13 cellular contexts compared by ENCODE assay signal in the genomic region with DNA sequence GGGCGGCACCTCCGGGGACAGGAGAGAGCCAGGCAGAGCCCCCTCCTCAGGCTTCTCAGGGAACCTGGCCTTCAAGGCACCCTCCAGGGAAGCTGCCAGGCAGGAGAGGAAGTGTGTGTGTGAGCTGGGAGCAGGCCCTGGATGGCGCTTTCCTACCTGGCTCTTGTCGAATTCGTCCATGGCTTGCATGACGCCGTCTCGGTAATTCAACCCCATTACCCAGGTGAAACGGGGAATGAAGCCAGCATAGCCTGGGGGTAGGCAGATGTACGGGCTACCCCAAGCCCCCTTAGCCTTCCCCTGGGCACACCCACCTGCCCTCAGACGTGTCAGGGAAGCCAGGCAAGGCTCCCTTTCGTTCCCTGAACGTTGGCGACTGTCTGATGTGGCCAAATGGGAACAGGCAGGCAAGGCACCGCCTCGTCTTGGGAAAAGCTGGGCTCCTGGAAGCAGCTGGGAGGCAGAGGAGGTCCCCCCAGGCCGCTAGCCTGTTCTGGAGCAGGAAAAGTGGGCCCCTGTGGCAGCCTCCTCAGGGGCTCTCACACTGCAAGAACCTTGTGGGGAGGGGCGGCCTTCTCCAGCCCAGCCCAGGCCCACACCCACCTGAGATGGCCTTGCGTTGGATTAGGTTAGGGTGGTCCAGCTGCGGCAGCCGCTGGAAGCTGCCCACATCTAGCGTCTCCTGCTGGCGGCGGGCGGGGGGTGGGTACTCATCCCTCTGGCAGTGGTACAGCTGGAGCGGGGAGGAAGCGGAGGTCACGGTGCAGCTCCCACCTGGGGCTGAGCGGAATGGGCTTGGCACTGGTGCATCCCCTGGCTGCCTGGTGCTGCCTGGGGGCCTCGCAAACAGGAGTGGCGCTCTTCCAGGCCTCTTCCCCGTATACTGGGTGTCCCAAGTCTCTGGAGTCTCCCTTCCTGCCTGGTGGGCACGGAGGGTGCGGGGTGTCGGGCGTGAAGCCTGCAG. TPM values are rescaled to one million over a fixed set of nuclear protein-coding genes. Genes with fewer than 3 reads are reported as not detected.
DNase-seq lines count a peak whose midpoint lies in the region; ATAC-seq, FAIRE-seq and TF ChIP-seq lines count a peak whose summit lies in the region.
"Had no signal": no experiment of that assay in that cellular context is flagged by ENCODE, and none has a peak within 500 bp of the region (broad histone marks: within the 10 kb centered on the region; RNA-seq: fewer than 3 reads in every experiment).

No MANE protein-coding gene starts in this region.

- H3K27me3 ChIP-seq in BLaER1 (no peaks in the 10 kb centered on the region), H7 (ENCODE audit: control insufficient read depth, insufficient read depth, low read length) (no peaks in the 10 kb centered on the region), keratinocyte (ENCODE audit: control insufficient read depth, extremely low read depth, insufficient read depth, low read length) (no peaks in the 10 kb centered on the region), esophagus muscularis mucosa (no peaks in the 10 kb centered on the region)

- FAIRE-seq in keratinocyte (lab: Jason Lieb, UNC) (no peak), kidney (lab: Jason Lieb, UNC) (no peak)

- H4K20me1 ChIP-seq in BLaER1 (peaks cover 47% of the 10 kb centered on the region), keratinocyte (ENCODE audit: control insufficient read depth, extremely low read depth, insufficient read depth, low read length) (peaks cover 28% of the 10 kb centered on the region)

- DNase-seq in H7 (peak; percentile 87), keratinocyte (ENCODE audit: low read depth, low spot score) (no peak), kidney (no peak), esophagus muscularis mucosa (ENCODE audit: extremely low spot score) (no peak), GF-D8 (lab: John Stamatoyannopoulos, UW) (no peak)
- DNase-seq: activated CD4-positive, alpha-beta memory T cell treated with anti-CD3 and anti-CD28 coated beads for 36 hours; NCI-H446 treated with DMSO at 0.1 percent for 48 hours; stimulated activated naive CD4-positive, alpha-beta T cell treated with Interleukin-2 at 50 U/mL for 16 hours had no signal

- peaks cover 3% of the 10 kb centered on the region for H3K9me1 ChIP-seq in keratinocyte (ENCODE audit: control insufficient read depth, extremely low read depth, insufficient read depth, low read length)

- TF ChIP-seq POLR2A in Raji (IDR thresholded peaks at IDR 0.05; ENCODE audit: insufficient read depth, low read depth, low read length): 0 out of 2 replicates have a peak, but pooled peaks have one; percentile 9
- TF ChIP-seq POLR2A in esophagus muscularis mucosa (IDR thresholded peaks at IDR 0.05; ENCODE audit: low read depth): no peak

- peak in 1 of 3 experiments; percentile 16 for TF ChIP-seq CTCF in keratinocyte (optimal IDR thresholded peaks at IDR 0.05 in 1 of 3, IDR thresholded peaks at IDR 0.05 in 1 of 3, conservative IDR thresholded peaks at IDR 0.05 in 1 of 3; ENCODE audit: extremely low read depth in 1 of 3, insufficient read depth in 2 of 3, low read length in 3 of 3)
- no peak for TF ChIP-seq CTCF in kidney (IDR thresholded peaks at IDR 0.05; ENCODE audit: borderline replicate concordance, extremely low read depth, insufficient read depth)
- no peak for TF ChIP-seq CTCF in esophagus muscularis mucosa (IDR thresholded peaks at IDR 0.05)

- H3K9ac ChIP-seq in BLaER1 (peak overlapping the region; percentile 38), keratinocyte (ENCODE audit: control insufficient read depth, extremely low read depth, insufficient read depth, low read length) (peak overlapping the region; percentile 26), kidney (ENCODE audit: low read length in 2 of 2) (no peak overlapping the region)

- H2AFZ ChIP-seq in keratinocyte (ENCODE audit: control insufficient read depth, low read length): no peak overlapping the region

- no peak for TF ChIP-seq EP300 in esophagus muscularis mucosa (IDR thresholded peaks at IDR 0.05)

- H3K4me1 ChIP-seq in BLaER1: peaks cover 65% of the 10 kb centered on the region
- peaks cover 30% of the 10 kb centered on the region for H3K4me1 ChIP-seq in keratinocyte (ENCODE audit: control insufficient read depth, extremely low read depth, insufficient read depth, low read length)
- H3K4me1 ChIP-seq in kidney (ENCODE audit: control insufficient read depth in 1 of 2, insufficient read depth in 1 of 2, low read depth in 1 of 2, low read length in 2 of 2): peaks cover 7 to 15% of the 10 kb centered on the region in 2 donors
- peaks cover 30 to 37% (median 36%) of the 10 kb centered on the region in 4 donors for H3K4me1 ChIP-seq in esophagus muscularis mucosa

- H3K4me3 ChIP-seq in BLaER1: no peak overlapping the region
- H3K4me3 ChIP-seq in H7 (ENCODE audit: insufficient read depth, low read depth, low read length): 0 out of 2 replicates have a peak overlapping the region, but pooled peaks have one; percentile 3
- peak overlapping the region in 1 of 3 experiments; percentile 18 for H3K4me3 ChIP-seq in keratinocyte (ENCODE audit: control insufficient read depth in 2 of 3, extremely low read depth in 1 of 3, insufficient read depth in 2 of 3, low read depth in 1 of 3, low read length in 3 of 3)
- no peak overlapping the region for H3K4me3 ChIP-seq in kidney (ENCODE audit: low read length in 2 of 2)
- H3K4me3 ChIP-seq in esophagus muscularis mucosa: no peak overlapping the region

- peak overlapping the region; percentile 99 for H3K4me2 ChIP-seq in BLaER1
- H3K4me2 ChIP-seq in keratinocyte (ENCODE audit: control insufficient read depth, extremely low read depth, insufficient read depth, low read depth, low read length): peak overlapping the region; percentile 84

- no peak for ATAC-seq in HG02840 (IDR thresholded peaks at IDR 0.05; ENCODE audit: low FRiP score, unreplicated experiment)
- ATAC-seq: naive thymus-derived CD4-positive, alpha-beta T cell had no signal

- H3K9me3 ChIP-seq in BLaER1 (no peaks in the 10 kb centered on the region), keratinocyte (ENCODE audit: control insufficient read depth, low read depth, low read length) (no peaks in the 10 kb centered on the region), kidney (ENCODE audit: control insufficient read depth in 1 of 2, low read length in 2 of 2) (no peaks in the 10 kb centered on the region), esophagus muscularis mucosa (no peaks in the 10 kb centered on the region)

- dilution Hi-C loops in keratinocyte (cut with MboI; ENCODE audit: extremely low pct_ligation_motif_present, low sequenced_read_pairs): no loop called here

- H3K36me3 ChIP-seq in BLaER1 (peaks cover 28% of the 10 kb centered on the region), H7 (replicated peaks; ENCODE audit: control insufficient read depth, insufficient read depth, low read length) (peaks cover 15% of the 10 kb centered on the region), keratinocyte (ENCODE audit: control insufficient read depth in 2 of 2, extremely low read depth in 1 of 2, insufficient read depth in 2 of 2, low read length in 2 of 2) (peaks cover 11 to 20% of the 10 kb centered on the region in 2 experiments), kidney (ENCODE audit: control insufficient read depth in 1 of 2, insufficient read depth in 2 of 2, low read length in 2 of 2) (peaks cover 6 to 13% of the 10 kb centered on the region in 2 donors), esophagus muscularis mucosa (peaks cover 13 to 25% (median 19%) of the 10 kb centered on the region in 4 donors)

- peak overlapping the region; percentile 27; the same call in 1 of the 2 replicates for H3K27ac ChIP-seq in BLaER1
- no peak overlapping the region for H3K27ac ChIP-seq in keratinocyte (ENCODE audit: control insufficient read depth, insufficient read depth, low read length)
- no peak overlapping the region for H3K27ac ChIP-seq in kidney (ENCODE audit: low read depth in 2 of 2, low read length in 2 of 2)
- H3K27ac ChIP-seq in esophagus muscularis mucosa (replicated peaks in 1 of 4): peak overlapping the region in 2 of 4 donors; percentile 5 to 22

- 68% methylated on average over 22 of the region's 36 CpGs for WGBS in esophagus muscularis mucosa

- intact Hi-C loops in kidney (cut with DNase I): no loop called here
- intact Hi-C loops in esophagus muscularis mucosa (cut with DNase I): no loop called here

- H3K79me2 ChIP-seq in keratinocyte (ENCODE audit: control insufficient read depth, insufficient read depth, low read length): peaks cover 28% of the 10 kb centered on the region

RNA-seq across cellular contexts. Expression of gene TUBB4B, which starts 3.7 kb away (rescaled TPM):
- 238 and 257 TPM in 2 replicates for total RNA-seq in H7 (2014; rRNA removed; shearing (Covaris generic))
- polyA plus RNA-seq in keratinocyte (390 to 693 TPM (median 440 TPM) in 3 replicates), kidney (ENCODE audit: insufficient read depth, low read depth, low replicate concordance) (394 TPM)
- 64.2 TPM for polyA plus RNA-seq in keratinocyte (2011; ENCODE audit: low read depth)
- 328 and 496 TPM in 2 replicates for polyA plus RNA-seq in keratinocyte (2011; cell fraction: cytosol; rRNA removed)
- 336 and 469 TPM in 2 replicates for polyA plus RNA-seq in keratinocyte (2011; cell fraction: nucleus; rRNA removed)
- polyA plus RNA-seq in keratinocyte (2012; ENCODE audit: low replicate concordance): 276 and 744 TPM in 2 replicates
- polyA minus RNA-seq in keratinocyte: 387 to 836 TPM (median 396 TPM) in 3 replicates
- polyA minus RNA-seq in keratinocyte (2011; cell fraction: cytosol; rRNA and poly(A)+ RNA removed): 512 TPM
- polyA minus RNA-seq in keratinocyte (2011; cell fraction: nucleus; rRNA and poly(A)+ RNA removed): 252 and 259 TPM in 2 replicates
- total RNA-seq in kidney (258 TPM), esophagus muscularis mucosa (100 to 1,000 TPM; 227 to 469 (median 304) TPM)

RNA-seq across cellular contexts. Expression of gene STPG3, which starts 6.3 kb away (rescaled TPM):
- not detected in 2 replicates for total RNA-seq in H7 (2014; rRNA removed; shearing (Covaris generic))
- polyA plus RNA-seq in keratinocyte (not detected in 3 replicates), kidney (ENCODE audit: insufficient read depth, low read depth, low replicate concordance) (not detected)
- polyA plus RNA-seq in keratinocyte (2011; ENCODE audit: low read depth): not detected
- not detected in 2 replicates for polyA plus RNA-seq in keratinocyte (2011; cell fraction: cytosol; rRNA removed)
- polyA plus RNA-seq in keratinocyte (2011; cell fraction: nucleus; rRNA removed): not detected in 2 replicates
- polyA plus RNA-seq in keratinocyte (2012; ENCODE audit: low replicate concordance): not detected in 2 replicates
- not detected in 3 replicates for polyA minus RNA-seq in keratinocyte
- not detected for polyA minus RNA-seq in keratinocyte (2011; cell fraction: cytosol; rRNA and poly(A)+ RNA removed)
- not detected in 2 replicates for polyA minus RNA-seq in keratinocyte (2011; cell fraction: nucleus; rRNA and poly(A)+ RNA removed)
- total RNA-seq in kidney (0.38 TPM), esophagus muscularis mucosa (not detected)
- total RNA-seq: activated CD4-positive, alpha-beta memory T cell treated with anti-CD3 and anti-CD28 coated beads for 36 hours; naive thymus-derived CD4-positive, alpha-beta T cell had no signal
- polyA plus RNA-seq: IgD-negative memory B cell; naive thymus-derived CD4-positive, alpha-beta T cell had no signal

RNA-seq across cellular contexts. Expression of gene NELFB, which starts 10.4 kb away (rescaled TPM):
- 112 and 121 TPM in 2 replicates for total RNA-seq in H7 (2014; rRNA removed; shearing (Covaris generic))
- polyA plus RNA-seq in keratinocyte: 25.1 to 40.2 TPM (median 35.0 TPM) in 3 replicates
- polyA plus RNA-seq in keratinocyte (2011; ENCODE audit: low read depth): 11.6 TPM
- polyA plus RNA-seq in keratinocyte (2011; cell fraction: cytosol; rRNA removed): 29.8 and 55.0 TPM in 2 replicates
- 36.6 and 50.0 TPM in 2 replicates for polyA plus RNA-seq in keratinocyte (2011; cell fraction: nucleus; rRNA removed)
- 40.6 and 53.2 TPM in 2 replicates for polyA plus RNA-seq in keratinocyte (2012; ENCODE audit: low replicate concordance)
- 35.7 to 44.2 TPM (median 43.6 TPM) in 3 replicates for polyA minus RNA-seq in keratinocyte
- polyA minus RNA-seq in keratinocyte (2011; cell fraction: cytosol; rRNA and poly(A)+ RNA removed): 75.4 TPM
- polyA minus RNA-seq in keratinocyte (2011; cell fraction: nucleus; rRNA and poly(A)+ RNA removed): 33.1 and 37.6 TPM in 2 replicates
- total RNA-seq in kidney: 57.3 TPM
- polyA plus RNA-seq in kidney (ENCODE audit: insufficient read depth, low read depth, low replicate concordance): 43.8 TPM
- 10 to 100 TPM; 26.6 to 73.2 (median 48.8) TPM for total RNA-seq in esophagus muscularis mucosa

RNA-seq across cellular contexts. Expression of gene SLC34A3, which starts 14.1 kb away (rescaled TPM):
- 0.03 TPM in 1 of 2 replicates, not detected in the other for total RNA-seq in H7 (2014; rRNA removed; shearing (Covaris generic))
- polyA plus RNA-seq in keratinocyte (0.03 TPM in 1 of 3 replicates, not detected in the others), kidney (ENCODE audit: insufficient read depth, low read depth, low replicate concordance) (36.0 TPM)
- not detected for polyA plus RNA-seq in keratinocyte (2011; ENCODE audit: low read depth)
- not detected in 2 replicates for polyA plus RNA-seq in keratinocyte (2011; cell fraction: cytosol; rRNA removed)
- 0.05 TPM in 1 of 2 replicates, not detected in the other for polyA plus RNA-seq in keratinocyte (2011; cell fraction: nucleus; rRNA removed)
- 0.21 TPM in 1 of 2 replicates, not detected in the other for polyA plus RNA-seq in keratinocyte (2012; ENCODE audit: low replicate concordance)
- not detected in 3 replicates for polyA minus RNA-seq in keratinocyte
- polyA minus RNA-seq in keratinocyte (2011; cell fraction: cytosol; rRNA and poly(A)+ RNA removed): not detected
- polyA minus RNA-seq in keratinocyte (2011; cell fraction: nucleus; rRNA and poly(A)+ RNA removed): not detected in 2 replicates
- total RNA-seq in kidney (0.13 TPM), esophagus muscularis mucosa (not detected)
- total RNA-seq: activated CD4-positive, alpha-beta memory T cell treated with anti-CD3 and anti-CD28 coated beads for 36 hours had no signal
- polyA plus RNA-seq: IgD-negative memory B cell; naive thymus-derived CD4-positive, alpha-beta T cell had no signal

RNA-seq across cellular contexts. Expression of gene RNF224, which starts 17.5 kb away (rescaled TPM):
- not detected in 2 replicates for total RNA-seq in H7 (2014; rRNA removed; shearing (Covaris generic))
- not detected in 3 replicates for polyA plus RNA-seq in keratinocyte
- polyA plus RNA-seq in keratinocyte (2011; ENCODE audit: low read depth): not detected
- not detected in 2 replicates for polyA plus RNA-seq in keratinocyte (2011; cell fraction: cytosol; rRNA removed)
- 0.11 TPM in 1 of 2 replicates, not detected in the other for polyA plus RNA-seq in keratinocyte (2011; cell fraction: nucleus; rRNA removed)
- polyA plus RNA-seq in keratinocyte (2012; ENCODE audit: low replicate concordance): 0.06 and 0.31 TPM in 2 replicates
- not detected in 3 replicates for polyA minus RNA-seq in keratinocyte
- not detected for polyA minus RNA-seq in keratinocyte (2011; cell fraction: cytosol; rRNA and poly(A)+ RNA removed)
- 0.21 TPM in 1 of 2 replicates, not detected in the other for polyA minus RNA-seq in keratinocyte (2011; cell fraction: nucleus; rRNA and poly(A)+ RNA removed)
- total RNA-seq in kidney: 0.85 TPM
- polyA plus RNA-seq in kidney (ENCODE audit: insufficient read depth, low read depth, low replicate concordance): 0.80 TPM
- not detected for total RNA-seq in esophagus muscularis mucosa
- total RNA-seq: activated CD4-positive, alpha-beta memory T cell treated with anti-CD3 and anti-CD28 coated beads for 36 hours had no signal
- polyA plus RNA-seq: IgD-negative memory B cell; naive thymus-derived CD4-positive, alpha-beta T cell had no signal

Comparison
In these comparisons a context has a peak if more than half of its experiments do, and no peak if none do; other contexts are left out.
1. H3K9ac ChIP-seq: peak in BLaER1 (single experiment) and keratinocyte (single experiment); none in kidney (0 of 2).